In the genomic region with DNA sequence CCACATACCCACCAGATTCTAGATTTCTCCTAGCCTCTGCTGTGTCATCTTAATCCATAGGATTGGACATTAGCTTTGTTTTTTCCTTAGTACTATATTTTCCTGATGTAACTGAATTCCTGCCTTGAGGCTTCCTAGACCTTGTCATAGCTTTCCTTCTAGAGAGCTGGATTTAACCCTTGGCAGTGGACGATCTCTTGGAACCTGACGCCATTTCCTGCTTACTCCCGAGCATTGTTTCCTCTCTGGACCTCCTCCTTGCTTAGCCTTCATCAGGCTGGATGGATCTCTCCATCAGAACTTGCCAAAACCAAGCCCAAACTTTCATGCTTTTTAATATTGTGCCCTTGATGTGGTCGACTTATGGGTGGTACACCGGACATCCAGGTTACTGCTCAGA, we compare ENCODE assay signal across 1 cellular context.
TF ChIP-seq lines count a peak whose summit lies in the region.

No MANE protein-coding gene starts in this region.

TF ChIP-seq in endothelial cell of umbilical vein, 7 proteins besides CTCF, POLR2A, EP300 and RAD21:
- TF ChIP-seq EZH2 (IDR thresholded peaks at IDR 0.05; ENCODE audit: borderline replicate concordance, low read depth, low read length, severe bottlenecking) (no peak), MYC (IDR thresholded peaks at IDR 0.05; ENCODE audit: low read depth, low read length) (no peak), GATA2 (IDR thresholded peaks at IDR 0.05; ENCODE audit: insufficient read depth, insufficient read length, low read depth, low read length) (no peak), FOS (IDR thresholded peaks at IDR 0.05; ENCODE audit: borderline replicate concordance, insufficient read depth, low read length) (no peak), JUN (IDR thresholded peaks at IDR 0.05; ENCODE audit: borderline replicate concordance, insufficient read depth, insufficient read length, low read depth) (no peak), POLR2AphosphoS5 (IDR thresholded peaks at IDR 0.05; ENCODE audit: insufficient read depth, low read depth, low read length) (no peak)
- TF ChIP-seq, protein P1, sequence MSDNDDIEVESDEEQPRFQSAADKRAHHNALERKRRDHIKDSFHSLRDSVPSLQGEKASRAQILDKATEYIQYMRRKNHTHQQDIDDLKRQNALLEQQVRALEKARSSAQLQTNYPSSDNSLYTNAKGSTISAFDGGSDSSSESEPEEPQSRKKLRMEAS (IDR thresholded peaks at IDR 0.05; ENCODE audit: insufficient read depth, insufficient read length) = no peak
